10 cellular contexts compared by ENCODE assay signal in the genomic region with DNA sequence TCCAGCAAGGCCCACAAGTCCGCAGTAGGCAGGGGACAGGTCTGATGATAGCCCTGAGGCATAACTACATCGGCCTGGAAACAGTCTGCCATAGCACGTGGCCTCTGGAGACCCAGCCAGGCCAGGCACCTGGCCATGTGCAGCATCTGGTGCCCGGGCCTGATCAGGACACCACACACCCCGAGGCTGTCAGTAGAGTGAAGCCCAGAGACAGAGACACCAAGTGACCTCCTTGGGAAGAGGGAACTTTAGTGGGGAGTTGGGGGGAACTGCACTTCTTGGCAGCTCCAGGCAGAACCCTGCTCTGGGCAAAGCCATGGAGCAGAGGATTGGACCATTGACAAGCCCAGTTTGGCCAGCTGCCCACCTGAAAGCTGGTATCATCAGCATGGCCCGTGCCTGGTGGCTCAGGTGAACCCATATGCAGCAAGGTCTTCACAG. TPM values are rescaled to one million over a fixed set of nuclear protein-coding genes. Genes with fewer than 3 reads are reported as not detected.
DNase-seq lines count a peak whose midpoint lies in the region; ATAC-seq and TF ChIP-seq lines count a peak whose summit lies in the region.
"Had no signal": no experiment of that assay in that cellular context is flagged by ENCODE, and none has a peak within 500 bp of the region (broad histone marks: within the 10 kb centered on the region; RNA-seq: fewer than 3 reads in every experiment).

No MANE protein-coding gene starts in this region.

- ATAC-seq in HG03342 (IDR thresholded peaks at IDR 0.05; ENCODE audit: unreplicated experiment), result no peak
- ATAC-seq in HG02970 (IDR thresholded peaks at IDR 0.05; ENCODE audit: low FRiP score, unreplicated experiment), result no peak

- no peak overlapping the region for H3K27ac Mint-ChIP-seq in activated T-cell treated with anti-CD3 and anti-CD28 coated beads, Interleukin-2, amount 50 U/mL, for 24 hours

- H3K36me3 Mint-ChIP-seq in activated T-cell treated with anti-CD3 and anti-CD28 coated beads, Interleukin-2, amount 50 U/mL, for 24 hours (ENCODE audit: low read depth), result peaks cover 7% of the 10 kb centered on the region

- no peak for TF ChIP-seq CTCF in coronary artery (IDR thresholded peaks at IDR 0.05)

- H3K27me3 Mint-ChIP-seq in activated T-cell treated with anti-CD3 and anti-CD28 coated beads, Interleukin-2, amount 50 U/mL, for 24 hours, result no peaks in the 10 kb centered on the region

- DNase-seq in activated T-cell treated with anti-CD3 and anti-CD28 coated beads, Interleukin-2, amount 50 U/mL, for 24 hours, result no peak
- DNase-seq in activated T-cell treated with anti-CD3 and anti-CD28 coated beads, Interleukin-2, amount 50 U/mL, for 48 hours, result no peak
- DNase-seq in coronary artery (ENCODE audit: low spot score) (no peak), mucosa of gallbladder (ENCODE audit: low spot score) (peak; percentile 32), ureter (ENCODE audit: low spot score) (peak; percentile 66)
- DNase-seq in stimulated activated CD4-positive, alpha-beta T cell treated with anti-CD3 and anti-CD28 coated beads, Interleukin-1b, Interleukin-23, amount 100 ng/mL, for 48 hours, result no peak
- DNase-seq: DND-41 had no signal

- H3K4me3 Mint-ChIP-seq in activated T-cell treated with anti-CD3 and anti-CD28 coated beads, Interleukin-2, amount 50 U/mL, for 24 hours, result peak overlapping the region; percentile 78

- H3K4me1 Mint-ChIP-seq in activated T-cell treated with anti-CD3 and anti-CD28 coated beads, Interleukin-2, amount 50 U/mL, for 24 hours (ENCODE audit: low read depth), result peaks cover 51% of the 10 kb centered on the region

- no peaks in the 10 kb centered on the region for H3K9me3 Mint-ChIP-seq in activated T-cell treated with anti-CD3 and anti-CD28 coated beads, Interleukin-2, amount 50 U/mL, for 24 hours

- H3K27ac ChIP-seq in coronary artery, result peak overlapping the region; percentile 78 to 97
- H3K27ac ChIP-seq: HL-60 had no signal

- peak overlapping the region; percentile 83 for H3K4me3 ChIP-seq in coronary artery

RNA-seq across cellular contexts. Expression of a gene that starts 1.2 kb away (rescaled TPM):
- total RNA-seq in mucosa of gallbladder (181 TPM), ureter (294 TPM)

RNA-seq across cellular contexts. Expression of a gene that starts 53.9 kb away (rescaled TPM):
- total RNA-seq in mucosa of gallbladder, result 4.3 TPM
- total RNA-seq in ureter, result 7.4 TPM

RNA-seq across cellular contexts. Expression of a gene that starts 56.2 kb away (rescaled TPM):
- total RNA-seq in mucosa of gallbladder (4.6 TPM), ureter (9.6 TPM)

Comparison
In these comparisons a context has a peak if more than half of its experiments do, and no peak if none do; other contexts are left out.
1. DNase-seq: peak in mucosa of gallbladder (single experiment) and ureter (single experiment); none in activated T-cell treated with anti-CD3 and anti-CD28 coated beads, Interleukin-2, amount 50 U/mL, for 24 hours (single experiment), activated T-cell treated with anti-CD3 and anti-CD28 coated beads, Interleukin-2, amount 50 U/mL, for 48 hours (0 of 2), coronary artery (single experiment) and stimulated activated CD4-positive, alpha-beta T cell treated with anti-CD3 and anti-CD28 coated beads, Interleukin-1b, Interleukin-23, amount 100 ng/mL, for 48 hours (single experiment).